Comparison of ENCODE assay signal across 8 cellular contexts in the genomic region with DNA sequence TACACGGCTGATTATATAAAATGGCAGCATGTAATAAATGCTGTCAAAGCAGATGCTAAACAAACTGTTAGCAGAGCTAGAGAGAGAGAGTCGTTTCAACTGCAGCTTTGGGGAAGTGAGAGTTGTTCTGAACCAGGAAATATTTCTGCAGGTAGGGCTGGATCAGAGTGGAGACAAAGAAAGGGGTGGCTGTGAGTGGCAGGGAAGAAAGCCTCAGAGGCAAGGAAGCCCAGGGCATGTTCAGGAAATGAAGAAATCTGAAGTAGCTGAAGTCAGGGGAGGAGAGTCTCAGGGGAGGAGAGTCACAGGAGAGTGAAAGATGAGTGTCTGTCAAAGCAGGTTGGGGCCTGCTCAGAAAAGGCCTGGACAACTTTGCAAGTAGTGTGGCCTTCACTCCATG. TPM values are rescaled to one million over a fixed set of nuclear protein-coding genes. Genes with fewer than 3 reads are reported as not detected.
DNase-seq lines count a peak whose midpoint lies in the region; ATAC-seq and TF ChIP-seq lines count a peak whose summit lies in the region.

No MANE protein-coding gene starts in this region.

- H3K4me1 ChIP-seq in DND-41 (ENCODE audit: insufficient read depth, low read length) (peaks cover 16% of the 10 kb centered on the region), mammary epithelial cell (ENCODE audit: insufficient read depth, low read length) (peaks cover 3% of the 10 kb centered on the region), left ventricle myocardium inferior (no peaks in the 10 kb centered on the region)

- H3K9me3 ChIP-seq in DND-41 (ENCODE audit: insufficient read depth, low read length, severe bottlenecking) (no peaks in the 10 kb centered on the region), mammary epithelial cell (replicated peaks; ENCODE audit: insufficient read depth, low read length) (no peaks in the 10 kb centered on the region), left ventricle myocardium inferior (replicated peaks) (no peaks in the 10 kb centered on the region)

- no peak overlapping the region for H3K9ac ChIP-seq in DND-41 (ENCODE audit: low read depth, low read length)
- no peak overlapping the region for H3K9ac ChIP-seq in mammary epithelial cell (ENCODE audit: insufficient read depth, low read length)

- BruUV-seq in mammary epithelial cell (replicated peaks; lab: Mats Ljungman, UMichigan): no TSS peak

- H3K4me3 ChIP-seq in DND-41 (ENCODE audit: low read depth in 1 of 2, low read length in 2 of 2): no peak overlapping the region
- H3K4me3 ChIP-seq in mammary epithelial cell (replicated peaks in 1 of 3; ENCODE audit: insufficient read depth in 1 of 3, low read depth in 2 of 3, low read length in 3 of 3): no peak overlapping the region
- H3K4me3 ChIP-seq in left ventricle myocardium inferior: no peak overlapping the region

- H3K36me3 ChIP-seq in DND-41 (ENCODE audit: insufficient read depth, low read length) (no peaks in the 10 kb centered on the region), mammary epithelial cell (ENCODE audit: insufficient read depth, low read length) (no peaks in the 10 kb centered on the region), left ventricle myocardium inferior (no peaks in the 10 kb centered on the region)

- H3K27me3 ChIP-seq in DND-41 (ENCODE audit: insufficient read depth, low read length, poor library complexity) (no peaks in the 10 kb centered on the region), mammary epithelial cell (ENCODE audit: insufficient read depth, low read length) (no peaks in the 10 kb centered on the region), left ventricle myocardium inferior (ENCODE audit: low read depth) (no peaks in the 10 kb centered on the region)

- H3K79me2 ChIP-seq in DND-41 (ENCODE audit: insufficient read depth, low read length): no peaks in the 10 kb centered on the region
- H3K79me2 ChIP-seq in mammary epithelial cell (ENCODE audit: insufficient read depth, low read length): no peaks in the 10 kb centered on the region

- in situ Hi-C loops in mammary epithelial cell (cut with MboI; ENCODE audit: low sequenced_read_pairs in 2 of 2): no loop called here

- no peak overlapping the region for H3K27ac ChIP-seq in DND-41 (ENCODE audit: low read length)
- H3K27ac ChIP-seq in mammary epithelial cell (ENCODE audit: insufficient read depth, low read depth, low read length): no peak overlapping the region
- H3K27ac ChIP-seq in left ventricle myocardium inferior (replicated peaks): no peak overlapping the region

- H2AFZ ChIP-seq in DND-41 (ENCODE audit: low read depth, low read length): no peak overlapping the region
- H2AFZ ChIP-seq in mammary epithelial cell (ENCODE audit: low read depth, low read length): peak overlapping the region; percentile 77

- ATAC-seq in DND-41 (ENCODE audit: insufficient read depth, low read depth): peak; percentile 48; the same call in 2 of the 3 replicates
- peak; percentile 90 for ATAC-seq in GM21526 (IDR thresholded peaks at IDR 0.05; ENCODE audit: low FRiP score, unreplicated experiment)

- no peak for DNase-seq in DND-41
- peak; percentile 73 for DNase-seq in HPDE6-E6E7 (ENCODE audit: extremely low spot score)
- DNase-seq in mammary epithelial cell: peak; percentile 71
- no peak for DNase-seq in NCI-H187 treated with DMSO at 0.1 percent for 48 hours (lab: John Stamatoyannopoulos, UW)
- no peak for DNase-seq in HuH-7 (ENCODE audit: low spot score)
- no peak for DNase-seq in AG08396 (ENCODE audit: low spot score)
- DNase-seq in left ventricle myocardium inferior: no peak

- no peak overlapping the region for H3K4me2 ChIP-seq in DND-41 (ENCODE audit: insufficient read depth, low read length)
- peak overlapping the region; percentile 30 for H3K4me2 ChIP-seq in mammary epithelial cell (ENCODE audit: insufficient read depth, low read depth, low read length)

- intact Hi-C loops in mammary epithelial cell (cut with micrococcal nuclease) (no loop called here), left ventricle myocardium inferior (cut with micrococcal nuclease) (no loop called here)

- CTCF ChIA-PET in mammary epithelial cell (lab: Charles Lee; ENCODE audit: low non-redundant PET): no interaction called here

- 19% methylated on average over 2 of the region's 2 CpGs for WGBS in mammary epithelial cell (ENCODE audit: low coverage, missing lambda C conversion rate)

- no peak for TF ChIP-seq CTCF in DND-41 (IDR thresholded peaks at IDR 0.05; ENCODE audit: borderline replicate concordance, extremely low read depth, low read length, poor library complexity, severe bottlenecking)
- no peak for TF ChIP-seq CTCF in mammary epithelial cell (conservative IDR thresholded peaks at IDR 0.05 in 1 of 2, IDR thresholded peaks at IDR 0.05 in 1 of 2; ENCODE audit: extremely low read depth in 1 of 2, insufficient read depth in 1 of 2, low read depth in 1 of 2, low read length in 2 of 2)
- no peak for TF ChIP-seq CTCF in left ventricle myocardium inferior (IDR thresholded peaks at IDR 0.05; ENCODE audit: borderline replicate concordance)

- H4K20me1 ChIP-seq in DND-41 (ENCODE audit: insufficient read depth, low read length) (no peaks in the 10 kb centered on the region), mammary epithelial cell (ENCODE audit: insufficient read depth, low read length) (no peaks in the 10 kb centered on the region)

- dilution Hi-C loops in mammary epithelial cell (cut with HindIII; ENCODE audit: low sequenced_read_pairs): no loop called here

RNA-seq across cellular contexts. Expression of gene RPS6KA3, which starts 48.4 kb away (rescaled TPM):
- total RNA-seq in mammary epithelial cell (10 to 100 TPM; 34.4 to 37.0 TPM), left ventricle myocardium inferior (33.6 TPM)
- polyA plus RNA-seq in mammary epithelial cell: 22.2 TPM
- polyA minus RNA-seq in mammary epithelial cell: 16.9 TPM

Comparison
In these comparisons a context has a peak if more than half of its experiments do, and no peak if none do; other contexts are left out.
1. DNase-seq: peak in HPDE6-E6E7 (single experiment) and mammary epithelial cell (single experiment); none in DND-41 (single experiment), NCI-H187 treated with DMSO at 0.1 percent for 48 hours (single experiment), HuH-7 (single experiment), AG08396 (single experiment) and left ventricle myocardium inferior (single experiment).